In genomic region chr11:119118227-119118626, GRCh38 we compare ENCODE assay signal across 24 cellular contexts. TPM values are rescaled to one million over a fixed set of nuclear protein-coding genes. Genes with fewer than 3 reads are reported as not detected.
"Had no signal": no experiment of that assay in that cellular context is flagged by ENCODE, and none has a peak within 500 bp of the region (broad histone marks: within the 10 kb centered on the region; RNA-seq: fewer than 3 reads in every experiment).

No MANE protein-coding gene starts in this region.

- H3K4me3 ChIP-seq: left lung, lower lobe of right lung, ovary, right atrium auricular region, right lobe of liver, smooth muscle cell, tibial nerve, uterus had no signal

- ATAC-seq: left colon; left lung; lower lobe of right lung; naive thymus-derived CD8-positive, alpha-beta T cell; right lobe of liver; stimulated activated memory B cell treated with anti-CD40 and anti-IgM and Interleukin-4, amounts not matched to agents 10 μg/mL and 1 μg/mL and 100 μg/mL, for 72 hours; stimulated activated naive CD8-positive, alpha-beta T cell treated with anti-CD3 and anti-CD28 coated beads, Interleukin-15, amount 100 ng/mL, for 72 hours had no signal

- DNase-seq: hippocampal formation; kidney glomerular epithelial cell; left colon; left lung; lower lobe of right lung; mammary epithelial cell; mesenchymal stem cell; naive thymus-derived CD8-positive, alpha-beta T cell; occipital lobe; ovary; right lobe of liver; stimulated activated CD4-positive, alpha-beta T cell treated with anti-CD3 and anti-CD28 coated beads, Interleukin-1b, Interleukin-23, amount 100 ng/mL, for 48 hours; stimulated activated CD4-positive, alpha-beta T cell treated with anti-CD3 and anti-CD28 coated beads, Interleukin-2, amount 100 ng/mL, for 48 hours; stimulated activated CD4-positive, alpha-beta T cell treated with anti-CD3 and anti-CD28 coated beads, Interleukin-4, amount 100 ng/mL, for 4 hours; stimulated activated CD8-positive, alpha-beta memory T cell treated with anti-CD3 and anti-CD28 coated beads, Interleukin-4, amount 100 ng/mL, for 48 hours; stimulated activated naive CD4-positive, alpha-beta T cell treated with Interleukin-2 at 50 U/mL for 16 hours; stimulated activated naive CD8-positive, alpha-beta T cell treated with anti-CD3 and anti-CD28 coated beads, Interleukin-15, amount 100 ng/mL, for 72 hours; substantia nigra; uterus had no signal

- H3K36me3 ChIP-seq: ovary, uterus had no signal

- H3K27me3 ChIP-seq: left lung, ovary, right atrium auricular region, right lobe of liver, tibial nerve, uterus had no signal

- H3K27ac ChIP-seq: left lung, lower lobe of right lung, ovary, right atrium auricular region, right lobe of liver, tibial nerve, uterus had no signal

- H3K4me2 ChIP-seq: smooth muscle cell had no signal

- FAIRE-seq: keratinocyte had no signal

- H3K9me3 ChIP-seq: left lung, lower lobe of right lung, ovary, right atrium auricular region, right lobe of liver, tibial nerve, uterus had no signal

RNA-seq across cellular contexts. Expression of gene ABCG4, which starts 30.6 kb away (rescaled TPM):
- total RNA-seq: left colon; naive thymus-derived CD8-positive, alpha-beta T cell had no signal
- polyA plus RNA-seq: naive thymus-derived CD8-positive, alpha-beta T cell had no signal
